ENCODE assay signal across 18 cellular contexts in the genomic region with DNA sequence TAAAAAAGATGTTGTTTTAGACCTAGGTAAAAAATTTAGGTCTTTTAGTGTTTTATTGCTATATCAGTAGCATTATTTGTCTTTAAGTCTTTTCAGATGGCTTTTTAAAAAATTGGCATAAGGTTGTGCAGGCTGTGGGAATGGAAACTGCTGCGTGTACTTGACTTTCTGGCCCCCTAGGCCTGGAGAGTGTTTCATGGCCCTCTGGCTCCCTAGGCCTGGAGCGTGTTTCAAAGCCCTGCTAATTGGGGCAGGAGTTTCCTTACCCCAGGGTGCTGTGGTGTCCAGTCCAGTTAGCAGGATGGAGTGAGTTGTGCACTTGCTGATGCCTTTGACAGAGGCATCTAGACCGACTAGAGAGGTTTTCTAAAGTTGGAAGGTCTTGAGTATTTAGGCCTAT. TPM values are rescaled to one million over a fixed set of nuclear protein-coding genes. Genes with fewer than 3 reads are reported as not detected.
DNase-seq lines count a peak whose midpoint lies in the region; ATAC-seq and TF ChIP-seq lines count a peak whose summit lies in the region.
"Had no signal": no experiment of that assay in that cellular context is flagged by ENCODE, and none has a peak within 500 bp of the region (broad histone marks: within the 10 kb centered on the region; RNA-seq: fewer than 3 reads in every experiment).

No MANE protein-coding gene starts in this region.

- no peaks in the 10 kb centered on the region for H3K9me3 ChIP-seq in heart left ventricle
- no peaks in the 10 kb centered on the region for H3K9me3 ChIP-seq in Caco-2
- H3K9me3 ChIP-seq: stomach had no signal

- TF ChIP-seq CTCF in heart left ventricle (IDR thresholded peaks at IDR 0.05) (no peak), type B pancreatic cell (conservative IDR thresholded peaks at IDR 0.05) (no peak), Caco-2 (IDR thresholded peaks at IDR 0.05; ENCODE audit: insufficient read depth in 1 of 2, low read depth in 1 of 2, low read length in 1 of 2, severe bottlenecking in 1 of 2, unreplicated experiment in 1 of 2) (no peak)

- H3K27me3 Mint-ChIP-seq in activated CD4-positive, alpha-beta memory T cell treated with anti-CD3 and anti-CD28 coated beads for 36 hours: no peaks in the 10 kb centered on the region
- H3K27me3 Mint-ChIP-seq in immature natural killer cell (ENCODE audit: low read depth in 3 of 3) (peaks cover 0 to 10% (median 9%) of the 10 kb centered on the region in 3 donors), type B pancreatic cell (no peaks in the 10 kb centered on the region), Caco-2 (ENCODE audit: insufficient read depth, unreplicated experiment) (no peaks in the 10 kb centered on the region)

- DNase-seq in Right ventricle myocardium inferior (ENCODE audit: missing footprints) (peak; percentile 9), heart left ventricle (no peak), immature natural killer cell (no peak), type B pancreatic cell (ENCODE audit: extremely low spot score, unreplicated experiment) (no peak), Caco-2 (no peak), activated gamma-delta T cell treated with Interleukin-2 at 50 U/mL for 16 hours (no peak)
- no peak for DNase-seq in activated CD4-positive, alpha-beta memory T cell treated with anti-CD3 and anti-CD28 coated beads for 36 hours
- DNase-seq in stimulated activated CD4-positive, alpha-beta T cell treated with anti-CD3 and anti-CD28 coated beads, Interleukin-4, amount 100 ng/mL, for 4 hours: no peak
- DNase-seq: effector CD4-positive, alpha-beta T cell; mammary epithelial cell; NCI-H1417 treated with DMSO at 0.1 percent for 48 hours; NCI-H2171 treated with DMSO at 0.1 percent for 48 hours; NCI-H82; nephron progenitor cell; PC-3; stomach had no signal

- peaks cover 41% of the 10 kb centered on the region for H3K4me1 Mint-ChIP-seq in activated CD4-positive, alpha-beta memory T cell treated with anti-CD3 and anti-CD28 coated beads for 36 hours (ENCODE audit: low read depth)
- H3K4me1 Mint-ChIP-seq in immature natural killer cell (peaks cover 52 to 71% of the 10 kb centered on the region in 2 donors), type B pancreatic cell (ENCODE audit: unreplicated experiment) (peaks cover 19% of the 10 kb centered on the region), Caco-2 (ENCODE audit: low read depth, unreplicated experiment) (peaks cover 8% of the 10 kb centered on the region)

- TF ChIP-seq POLR2A in heart left ventricle (IDR thresholded peaks at IDR 0.05): no peak

- no peaks in the 10 kb centered on the region for H3K9me3 Mint-ChIP-seq in activated CD4-positive, alpha-beta memory T cell treated with anti-CD3 and anti-CD28 coated beads for 36 hours
- H3K9me3 Mint-ChIP-seq in immature natural killer cell (no peaks in the 10 kb centered on the region), type B pancreatic cell (no peaks in the 10 kb centered on the region), Caco-2 (ENCODE audit: unreplicated experiment) (no peaks in the 10 kb centered on the region)
- H3K9me3 Mint-ChIP-seq: nephron progenitor cell had no signal

- POLR2A ChIA-PET in activated CD4-positive, alpha-beta memory T cell treated with anti-CD3 and anti-CD28 coated beads for 36 hours (lab: Charles Lee): no interaction called here
- POLR2A ChIA-PET in Caco-2 (lab: Charles Lee): interaction anchor here (0.6 kb wide), 1 partner anchor 8 kb away, joined by 6 read pairs; no protein-coding TSS in a partner anchor

- H3K4me3 ChIP-seq in heart left ventricle (no peak overlapping the region), Caco-2 (ENCODE audit: low read depth, low read length) (no peak overlapping the region)
- H3K4me3 ChIP-seq: stomach had no signal

- H3K4me1 ChIP-seq in heart left ventricle (peaks cover 0 to 63% (median 37%) of the 10 kb centered on the region in 12 donors), Caco-2 (no peaks in the 10 kb centered on the region)

- peak overlapping the region in 1 of 12 donors; percentile 3 for H3K27ac ChIP-seq in heart left ventricle
- H3K27ac ChIP-seq: stomach had no signal

- intact Hi-C loops in Right ventricle myocardium inferior (cut with DNase I) (no loop called here), heart left ventricle (cut with DNase I) (no loop called here), Caco-2 (cut with micrococcal nuclease; ENCODE audit: unreplicated experiment) (no loop called here)
- intact Hi-C loops in activated CD4-positive, alpha-beta memory T cell treated with anti-CD3 and anti-CD28 coated beads for 36 hours (cut with micrococcal nuclease): no loop called here

- H3K27ac Mint-ChIP-seq in activated CD4-positive, alpha-beta memory T cell treated with anti-CD3 and anti-CD28 coated beads for 36 hours: peak overlapping the region; percentile 77
- H3K27ac Mint-ChIP-seq in immature natural killer cell: peak overlapping the region in 4 of 6 donors; percentile 60 to 90 (median 76)
- H3K27ac Mint-ChIP-seq in type B pancreatic cell: peak overlapping the region; percentile 48
- no peak overlapping the region for H3K27ac Mint-ChIP-seq in Caco-2 (ENCODE audit: unreplicated experiment)

- CTCF ChIA-PET in activated CD4-positive, alpha-beta memory T cell treated with anti-CD3 and anti-CD28 coated beads for 36 hours (lab: Charles Lee): interaction anchor here (1.2 to 1.7 kb wide), 2 partner anchors 32 to 102 kb away, joined by 3 read pairs; no protein-coding TSS in a partner anchor
- CTCF ChIA-PET in Caco-2 (lab: Charles Lee): no interaction called here

- 43 to 52% (median 48%) methylated on average over 3 of the region's 3 CpGs for WGBS in heart left ventricle, 4 donors

- BruUV-seq in Caco-2 (replicated peaks; lab: Mats Ljungman, UMichigan): no TSS peak

- H3K36me3 Mint-ChIP-seq in activated CD4-positive, alpha-beta memory T cell treated with anti-CD3 and anti-CD28 coated beads for 36 hours: peaks cover 58% of the 10 kb centered on the region
- peaks cover 11 to 40% (median 21%) of the 10 kb centered on the region in 3 donors for H3K36me3 Mint-ChIP-seq in immature natural killer cell
- peaks cover 30% of the 10 kb centered on the region for H3K36me3 Mint-ChIP-seq in type B pancreatic cell
- H3K36me3 Mint-ChIP-seq in Caco-2 (ENCODE audit: insufficient read depth, unreplicated experiment): peaks cover 89% of the 10 kb centered on the region

- no peaks in the 10 kb centered on the region for H3K27me3 ChIP-seq in heart left ventricle
- no peaks in the 10 kb centered on the region for H3K27me3 ChIP-seq in Caco-2 (replicated peaks; ENCODE audit: control insufficient read depth, insufficient read depth, low read length)
- H3K27me3 ChIP-seq: stomach had no signal

- H3K36me3 ChIP-seq in heart left ventricle (peaks cover 4 to 94% (median 82%) of the 10 kb centered on the region in 9 donors), Caco-2 (ENCODE audit: control insufficient read depth, insufficient read depth, low read length) (peaks cover 6% of the 10 kb centered on the region)

- H3K4me3 Mint-ChIP-seq in activated CD4-positive, alpha-beta memory T cell treated with anti-CD3 and anti-CD28 coated beads for 36 hours: no peak overlapping the region
- H3K4me3 Mint-ChIP-seq in immature natural killer cell (peak overlapping the region in 2 of 5 donors; percentile 19 to 48), type B pancreatic cell (no peak overlapping the region), Caco-2 (ENCODE audit: unreplicated experiment) (no peak overlapping the region)
- H3K4me3 Mint-ChIP-seq: nephron progenitor cell had no signal

- no peak for ATAC-seq in Right ventricle myocardium inferior
- ATAC-seq in heart left ventricle: no peak
- ATAC-seq: PC-3 had no signal

RNA-seq across cellular contexts. Expression of gene PRAM1, which starts 23.8 kb away (rescaled TPM):
- 0.78 TPM for total RNA-seq in Right ventricle myocardium inferior
- 1 to 10 TPM in 2 of 9 donors, under 1 TPM in 6, not detected in 1; 0.23 to 9.9 (median 0.53) TPM for total RNA-seq in heart left ventricle
- polyA plus RNA-seq in heart left ventricle: under 1 TPM; 0.53 to 0.72 TPM
- total RNA-seq in activated CD4-positive, alpha-beta memory T cell treated with anti-CD3 and anti-CD28 coated beads for 36 hours: under 1 TPM; 0.73 to 1.00 TPM
- polyA plus RNA-seq in immature natural killer cell: 1 to 10 TPM; 1.9 to 3.7 (median 2.5) TPM
- 0.31 TPM in 2 replicates for total RNA-seq in type B pancreatic cell (ENCODE audit: low replicate concordance)
- 0.26 TPM in 1 of 2 replicates, not detected in the other for total RNA-seq in Caco-2 (2022)
- total RNA-seq: fibroblast of lung, G401, mammary epithelial cell, PC-3 had no signal
- polyA plus RNA-seq: fibroblast of lung, mammary epithelial cell had no signal

RNA-seq across cellular contexts. Expression of gene HNRNPM, which starts 33.8 kb away (rescaled TPM):
- total RNA-seq in Right ventricle myocardium inferior (118 TPM), heart left ventricle (100 to 1,000 TPM in 3 of 9 donors, 10 to 100 TPM in 6; 46.7 to 111 (median 95.3) TPM), type B pancreatic cell (ENCODE audit: low replicate concordance) (197 and 317 TPM in 2 replicates), Caco-2 (2022) (271 and 286 TPM in 2 replicates)
- polyA plus RNA-seq in heart left ventricle (100 to 1,000 TPM in 1 of 2 donors, 10 to 100 TPM in 1; 43.4 to 183 TPM), immature natural killer cell (100 to 1,000 TPM; 163 to 287 (median 209) TPM)
- total RNA-seq in activated CD4-positive, alpha-beta memory T cell treated with anti-CD3 and anti-CD28 coated beads for 36 hours: 100 to 1,000 TPM; 237 to 238 TPM

RNA-seq across cellular contexts. Expression of gene ZNF414, which starts 35.4 kb away (rescaled TPM):
- total RNA-seq in Right ventricle myocardium inferior: 9.8 TPM
- 10 to 100 TPM in 7 of 9 donors, 1 to 10 TPM in 2; 5.6 to 17.2 (median 13.7) TPM for total RNA-seq in heart left ventricle
- polyA plus RNA-seq in heart left ventricle: 10 to 100 TPM; 20.1 to 26.6 TPM
- total RNA-seq in activated CD4-positive, alpha-beta memory T cell treated with anti-CD3 and anti-CD28 coated beads for 36 hours: 10 to 100 TPM; 19.7 to 24.6 TPM
- polyA plus RNA-seq in immature natural killer cell: 10 to 100 TPM in 1 of 3 donors, 1 to 10 TPM in 2; 6.0 to 20.8 (median 8.3) TPM
- total RNA-seq in type B pancreatic cell (ENCODE audit: low replicate concordance): 19.9 and 25.4 TPM in 2 replicates
- 17.2 and 25.0 TPM in 2 replicates for total RNA-seq in Caco-2 (2022)
- total RNA-seq: G401 had no signal
